9 cellular contexts compared by ENCODE assay signal in genomic region chr22:33288078-33288477, GRCh38.
"Had no signal": no experiment of that assay in that cellular context is flagged by ENCODE, and none has a peak within 500 bp of the region (broad histone marks: within the 10 kb centered on the region; RNA-seq: fewer than 3 reads in every experiment).

No MANE protein-coding gene starts in this region.

- H3K9ac ChIP-seq: GM23248 had no signal

- FAIRE-seq: H54, HepG2 had no signal

- DNase-seq: GM23248, GOT3, H9, HCEC 1CT, HFFc6, KG1 had no signal

- H3K4me3 ChIP-seq: GM23248 had no signal

- ATAC-seq: HepG2 had no signal

- H2AFZ ChIP-seq: GM23248 had no signal

- H3K27ac ChIP-seq: GM23248, HL-60 had no signal
